Comparison of ENCODE assay signal across 7 cellular contexts in the genomic region with DNA sequence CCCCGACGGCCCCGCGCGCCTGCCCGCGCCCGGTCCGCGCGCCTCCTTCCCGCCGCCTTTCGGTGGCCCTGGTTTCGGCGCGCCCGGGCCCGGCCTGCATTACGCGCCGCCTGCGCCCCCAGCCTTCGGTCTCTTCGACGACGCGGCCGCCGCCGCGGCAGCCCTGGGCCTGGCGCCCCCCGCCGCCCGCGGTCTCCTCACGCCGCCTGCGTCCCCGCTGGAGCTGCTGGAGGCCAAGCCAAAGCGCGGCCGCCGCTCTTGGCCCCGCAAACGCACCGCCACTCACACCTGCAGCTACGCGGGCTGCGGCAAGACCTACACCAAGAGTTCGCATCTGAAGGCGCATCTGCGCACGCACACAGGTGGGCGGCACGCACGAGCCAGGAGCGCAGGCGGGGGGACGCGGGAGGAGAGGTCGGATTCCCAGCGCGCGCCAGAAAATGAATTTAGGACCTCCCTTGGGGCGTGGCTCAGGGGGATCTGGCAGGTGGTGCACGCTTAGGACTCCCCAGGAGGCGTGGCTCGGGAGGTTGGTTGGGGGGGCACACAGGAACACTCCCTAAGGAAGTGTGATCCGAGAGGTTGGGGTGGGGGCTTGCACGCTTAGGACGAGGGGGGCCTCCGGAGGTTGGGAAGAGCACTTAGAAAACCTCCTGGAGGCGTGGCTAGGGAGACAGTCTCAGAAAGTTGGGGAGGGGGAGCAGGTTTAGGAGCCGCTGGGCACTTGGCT. TPM values are rescaled to one million over a fixed set of nuclear protein-coding genes. Genes with fewer than 3 reads are reported as not detected.
DNase-seq lines count a peak whose midpoint lies in the region; ATAC-seq and TF ChIP-seq lines count a peak whose summit lies in the region.

No MANE protein-coding gene starts in this region.

- H3K4me1 ChIP-seq in colonic mucosa, result peaks cover 3% of the 10 kb centered on the region

- H3K9me3 ChIP-seq in T-helper 17 cell (ENCODE audit: control insufficient read depth, low read length, poor library complexity, severe bottlenecking), result no peaks in the 10 kb centered on the region
- H3K9me3 ChIP-seq in colonic mucosa, result no peaks in the 10 kb centered on the region

- H3K27ac Mint-ChIP-seq in T-helper 17 cell (peak overlapping the region; percentile 97), mesothelial cell of epicardium (peak overlapping the region; percentile 12)

- ATAC-seq in T-helper 17 cell, result no peak
- no peak for ATAC-seq in GM21390 (IDR thresholded peaks at IDR 0.05; ENCODE audit: unreplicated experiment)

- DNase-seq in HFF-Myc (ENCODE audit: extremely low read depth, low read depth) (no peak), T-helper 17 cell (peak; percentile 36 to 47 (median 42)), colonic mucosa (peak; percentile 64), mesothelial cell of epicardium (ENCODE audit: low spot score in 2 of 2, unreplicated experiment in 2 of 2) (peak in 1 of 2 experiments; percentile 70), G401 (ENCODE audit: low spot score) (no peak)

- H3K36me3 Mint-ChIP-seq in T-helper 17 cell (ENCODE audit: low read depth), result peaks cover 17% of the 10 kb centered on the region
- no peaks in the 10 kb centered on the region for H3K36me3 Mint-ChIP-seq in mesothelial cell of epicardium

- H3K27me3 Mint-ChIP-seq in T-helper 17 cell (no peaks in the 10 kb centered on the region), mesothelial cell of epicardium (ENCODE audit: low read depth) (peaks cover 84% of the 10 kb centered on the region)

- H3K9me3 Mint-ChIP-seq in mesothelial cell of epicardium, result no peaks in the 10 kb centered on the region

- peak overlapping the region; percentile 96 for H3K4me3 Mint-ChIP-seq in T-helper 17 cell
- peak overlapping the region; percentile 69 for H3K4me3 Mint-ChIP-seq in mesothelial cell of epicardium

- H3K4me1 Mint-ChIP-seq in T-helper 17 cell, result peaks cover 47% of the 10 kb centered on the region
- H3K4me1 Mint-ChIP-seq in mesothelial cell of epicardium, result peaks cover 11% of the 10 kb centered on the region

- in situ Hi-C loops in G401 (cut with HindIII; ENCODE audit: low sequenced_read_pairs), result no loop called here

- no peaks in the 10 kb centered on the region for H3K36me3 ChIP-seq in colonic mucosa

- no peaks in the 10 kb centered on the region for H3K27me3 ChIP-seq in colonic mucosa

- H3K4me3 ChIP-seq in HFF-Myc (replicated peaks; ENCODE audit: low read depth, low read length), result peak overlapping the region; percentile 32
- H3K4me3 ChIP-seq in colonic mucosa, result peak overlapping the region; percentile 82

- TF ChIP-seq CTCF in HFF-Myc (IDR thresholded peaks at IDR 0.05; ENCODE audit: low read depth, low read length, missing control alignments) (no peak), colonic mucosa (IDR thresholded peaks at IDR 0.05) (no peak), mesothelial cell of epicardium (IDR thresholded peaks at IDR 0.05; ENCODE audit: unreplicated experiment) (no peak)

- H3K27ac ChIP-seq in colonic mucosa (peak overlapping the region; percentile 66), temporal lobe (ENCODE audit: low read depth, low read length) (peak overlapping the region; percentile 36)

- intact Hi-C loops in colonic mucosa (cut with DNase I), result no loop called here

- H3K9ac ChIP-seq in colonic mucosa (ENCODE audit: low read depth in 2 of 2, low read length in 2 of 2), result peak overlapping the region; percentile 57 to 79

RNA-seq across cellular contexts. Expression of gene KLF2, which starts 1.2 kb away (rescaled TPM):
- total RNA-seq in T-helper 17 cell, result 100 to 1,000 TPM; 465 to 578 TPM
- 10 to 100 TPM; 12.9 to 18.7 TPM for total RNA-seq in colonic mucosa
- 10.9 to 12.8 TPM (median 12.3 TPM) in 3 replicates for total RNA-seq in mesothelial cell of epicardium
- 3.0 TPM for total RNA-seq in temporal lobe
- total RNA-seq in G401 (2014; rRNA removed; shearing (Covaris generic)), result 4.8 TPM in 1 of 2 replicates, not detected in the other

Comparison
In these comparisons a context has a peak if more than half of its experiments do, and no peak if none do; other contexts are left out.
1. DNase-seq: peak in T-helper 17 cell (3 of 3) and colonic mucosa (single experiment); none in HFF-Myc (single experiment) and G401 (single experiment).
2. RNA of gene KLF2, which starts 1.2 kb away (total RNA-seq): 465 to 578 TPM in T-helper 17 cell; 12.9 to 18.7 TPM in colonic mucosa, 10.9 to 12.8 TPM in mesothelial cell of epicardium, 4.8 TPM in G401 and 3.0 TPM in temporal lobe (single experiment); every median in the first group is over 10 times any median in the second.